Comparison of ENCODE assay signal across 1 cellular context in the genomic region with DNA sequence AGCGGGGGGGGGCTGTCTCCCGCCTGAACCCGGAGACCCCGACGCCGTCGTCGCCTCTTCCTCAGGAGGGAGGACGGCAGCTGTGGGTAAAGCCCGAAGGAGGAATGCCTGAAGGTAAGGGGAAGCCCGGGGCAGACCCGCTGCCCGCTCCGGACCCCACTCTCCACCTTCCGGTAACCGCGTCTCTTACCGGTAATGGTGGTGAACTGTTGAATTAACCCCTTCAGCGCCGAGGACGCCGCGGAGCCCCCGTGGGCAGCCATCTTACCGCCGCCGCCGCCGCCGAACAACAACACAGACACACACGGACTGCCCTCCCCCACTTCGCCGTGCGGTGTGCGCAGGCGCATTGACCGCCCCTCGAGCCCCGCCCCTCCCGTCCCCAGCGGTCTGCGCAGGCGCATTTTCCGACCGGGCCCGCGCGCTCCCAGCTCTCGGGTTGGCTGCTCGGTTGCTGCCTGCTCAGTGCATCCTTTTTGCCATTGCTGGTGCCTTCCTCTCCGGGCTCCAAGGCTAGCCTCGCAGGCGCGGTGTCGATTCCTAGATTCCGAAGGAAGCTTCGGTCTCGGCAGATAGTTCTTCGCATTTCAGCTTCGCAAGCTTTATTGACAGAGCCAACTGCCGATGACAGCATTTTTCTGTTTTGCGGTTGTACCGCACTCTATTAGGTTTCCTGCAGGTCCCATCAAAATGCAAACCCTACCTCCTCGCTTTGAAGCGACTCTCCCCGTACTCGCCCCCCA.
TF ChIP-seq lines count a peak whose summit lies in the region.

A gene with protein sequence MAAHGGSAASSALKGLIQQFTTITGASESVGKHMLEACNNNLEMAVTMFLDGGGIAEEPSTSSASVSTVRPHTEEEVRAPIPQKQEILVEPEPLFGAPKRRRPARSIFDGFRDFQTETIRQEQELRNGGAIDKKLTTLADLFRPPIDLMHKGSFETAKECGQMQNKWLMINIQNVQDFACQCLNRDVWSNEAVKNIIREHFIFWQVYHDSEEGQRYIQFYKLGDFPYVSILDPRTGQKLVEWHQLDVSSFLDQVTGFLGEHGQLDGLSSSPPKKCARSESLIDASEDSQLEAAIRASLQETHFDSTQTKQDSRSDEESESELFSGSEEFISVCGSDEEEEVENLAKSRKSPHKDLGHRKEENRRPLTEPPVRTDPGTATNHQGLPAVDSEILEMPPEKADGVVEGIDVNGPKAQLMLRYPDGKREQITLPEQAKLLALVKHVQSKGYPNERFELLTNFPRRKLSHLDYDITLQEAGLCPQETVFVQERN (minus strand): TSS at position 291 of the 743 bp plus-strand sequence. CDS start 28 bp downstream, at position 263.

TF ChIP-seq in HepG2, 621 proteins besides CTCF, POLR2A, EP300 and RAD21 (continued from another document and continues in another):
- TF ChIP-seq, protein P1, sequence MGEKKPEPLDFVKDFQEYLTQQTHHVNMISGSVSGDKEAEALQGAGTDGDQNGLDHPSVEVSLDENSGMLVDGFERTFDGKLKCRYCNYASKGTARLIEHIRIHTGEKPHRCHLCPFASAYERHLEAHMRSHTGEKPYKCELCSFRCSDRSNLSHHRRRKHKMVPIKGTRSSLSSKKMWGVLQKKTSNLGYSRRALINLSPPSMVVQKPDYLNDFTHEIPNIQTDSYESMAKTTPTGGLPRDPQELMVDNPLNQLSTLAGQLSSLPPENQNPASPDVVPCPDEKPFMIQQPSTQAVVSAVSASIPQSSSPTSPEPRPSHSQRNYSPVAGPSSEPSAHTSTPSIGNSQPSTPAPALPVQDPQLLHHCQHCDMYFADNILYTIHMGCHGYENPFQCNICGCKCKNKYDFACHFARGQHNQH (CRISPR knock-in tag; IDR thresholded peaks at IDR 0.05): peak; percentile 64; the same call in 1 of the 2 replicates
- TF ChIP-seq ZNF629 (CRISPR knock-in tag; conservative IDR thresholded peaks at IDR 0.05) (no peak), THAP11 (CRISPR knock-in tag; IDR thresholded peaks at IDR 0.05) (0 out of 2 replicates have a peak, but pooled peaks have one; percentile 46), SCMH1 (CRISPR knock-in tag; IDR thresholded peaks at IDR 0.05; ENCODE audit: borderline replicate concordance) (no peak), ZNF746 (CRISPR knock-in tag; IDR thresholded peaks at IDR 0.05) (peak; percentile 37; the same call in 1 of the 2 replicates), ZNF572 (CRISPR knock-in tag; IDR thresholded peaks at IDR 0.05) (no peak), ZNF317 (CRISPR knock-in tag; IDR thresholded peaks at IDR 0.05) (0 out of 2 replicates have a peak, but pooled peaks have one; percentile 15), LCORL (IDR thresholded peaks at IDR 0.05) (no peak), LCORL (CRISPR knock-in tag; IDR thresholded peaks at IDR 0.05) (peak; percentile 67), KLF6 (CRISPR knock-in tag; IDR thresholded peaks at IDR 0.05) (0 out of 2 replicates have a peak, but pooled peaks have one; percentile 73), ZFP36L2 (CRISPR knock-in tag; IDR thresholded peaks at IDR 0.05) (no peak), ZFYVE20 (CRISPR knock-in tag; IDR thresholded peaks at IDR 0.05; ENCODE audit: borderline replicate concordance, low read depth) (peak; percentile 61; the same call in 1 of the 2 replicates), KDM5B (CRISPR knock-in tag; IDR thresholded peaks at IDR 0.05; ENCODE audit: borderline replicate concordance) (peak; percentile 69; the same call in 1 of the 2 replicates), CCDC6 (CRISPR knock-in tag; IDR thresholded peaks at IDR 0.05) (peak; percentile 50; the same call in 1 of the 2 replicates), ERF (CRISPR knock-in tag; IDR thresholded peaks at IDR 0.05) (peak; percentile 79), ZMAT3 (CRISPR knock-in tag; conservative IDR thresholded peaks at IDR 0.05) (no peak; the same call in 1 of the 2 replicates), ZNF703 (CRISPR knock-in tag; IDR thresholded peaks at IDR 0.05; ENCODE audit: borderline replicate concordance) (0 out of 2 replicates have a peak, but pooled peaks have one; percentile 83), SPEN (CRISPR knock-in tag; IDR thresholded peaks at IDR 0.05; ENCODE audit: low read depth) (peak; percentile 18; the same call in 1 of the 2 replicates), SKI (IDR thresholded peaks at IDR 0.05; ENCODE audit: partially characterized antibody) (peak; percentile 50), ZNF737 (CRISPR knock-in tag; IDR thresholded peaks at IDR 0.05; ENCODE audit: borderline replicate concordance) (no peak), ZBTB20 (CRISPR knock-in tag; IDR thresholded peaks at IDR 0.05; ENCODE audit: borderline replicate concordance, low read depth) (peak; percentile 35; the same call in 1 of the 2 replicates), ZNF20 (CRISPR knock-in tag; IDR thresholded peaks at IDR 0.05) (no peak), SMARCC2 (IDR thresholded peaks at IDR 0.05) (no peak), KDM2A (CRISPR knock-in tag; IDR thresholded peaks at IDR 0.05; ENCODE audit: borderline replicate concordance, low read depth) (no peak; the same call in none of the 2 replicates), SMAD9 (CRISPR knock-in tag; IDR thresholded peaks at IDR 0.05) (no peak), ZNF781 (CRISPR knock-in tag; IDR thresholded peaks at IDR 0.05; ENCODE audit: borderline replicate concordance, not compliant biosample characterization) (peak; percentile 38), JARID2 (CRISPR knock-in tag; IDR thresholded peaks at IDR 0.05; ENCODE audit: insufficient replicate concordance) (no peak), FOXJ3 (CRISPR knock-in tag; IDR thresholded peaks at IDR 0.05; ENCODE audit: borderline replicate concordance) (0 out of 2 replicates have a peak, but pooled peaks have one; percentile 1), ZSCAN30 (CRISPR knock-in tag; IDR thresholded peaks at IDR 0.05) (peak; percentile 81; the same call in 1 of the 2 replicates), MED13 (CRISPR knock-in tag; IDR thresholded peaks at IDR 0.05) (no peak), ZNF569 (CRISPR knock-in tag; IDR thresholded peaks at IDR 0.05; ENCODE audit: borderline replicate concordance) (no peak; the same call in 1 of the 2 replicates)
- TF ChIP-seq, protein P2, sequence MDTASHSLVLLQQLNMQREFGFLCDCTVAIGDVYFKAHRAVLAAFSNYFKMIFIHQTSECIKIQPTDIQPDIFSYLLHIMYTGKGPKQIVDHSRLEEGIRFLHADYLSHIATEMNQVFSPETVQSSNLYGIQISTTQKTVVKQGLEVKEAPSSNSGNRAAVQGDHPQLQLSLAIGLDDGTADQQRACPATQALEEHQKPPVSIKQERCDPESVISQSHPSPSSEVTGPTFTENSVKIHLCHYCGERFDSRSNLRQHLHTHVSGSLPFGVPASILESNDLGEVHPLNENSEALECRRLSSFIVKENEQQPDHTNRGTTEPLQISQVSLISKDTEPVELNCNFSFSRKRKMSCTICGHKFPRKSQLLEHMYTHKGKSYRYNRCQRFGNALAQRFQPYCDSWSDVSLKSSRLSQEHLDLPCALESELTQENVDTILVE (CRISPR knock-in tag; IDR thresholded peaks at IDR 0.05): peak; percentile 88
- TF ChIP-seq, protein P3, sequence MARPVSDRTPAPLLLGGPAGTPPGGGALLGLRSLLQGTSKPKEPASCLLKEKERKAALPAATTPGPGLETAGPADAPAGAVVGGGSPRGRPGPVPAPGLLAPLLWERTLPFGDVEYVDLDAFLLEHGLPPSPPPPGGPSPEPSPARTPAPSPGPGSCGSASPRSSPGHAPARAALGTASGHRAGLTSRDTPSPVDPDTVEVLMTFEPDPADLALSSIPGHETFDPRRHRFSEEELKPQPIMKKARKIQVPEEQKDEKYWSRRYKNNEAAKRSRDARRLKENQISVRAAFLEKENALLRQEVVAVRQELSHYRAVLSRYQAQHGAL (CRISPR knock-in tag; IDR thresholded peaks at IDR 0.05; ENCODE audit: not compliant biosample characterization): no peak
- TF ChIP-seq, protein P4, sequence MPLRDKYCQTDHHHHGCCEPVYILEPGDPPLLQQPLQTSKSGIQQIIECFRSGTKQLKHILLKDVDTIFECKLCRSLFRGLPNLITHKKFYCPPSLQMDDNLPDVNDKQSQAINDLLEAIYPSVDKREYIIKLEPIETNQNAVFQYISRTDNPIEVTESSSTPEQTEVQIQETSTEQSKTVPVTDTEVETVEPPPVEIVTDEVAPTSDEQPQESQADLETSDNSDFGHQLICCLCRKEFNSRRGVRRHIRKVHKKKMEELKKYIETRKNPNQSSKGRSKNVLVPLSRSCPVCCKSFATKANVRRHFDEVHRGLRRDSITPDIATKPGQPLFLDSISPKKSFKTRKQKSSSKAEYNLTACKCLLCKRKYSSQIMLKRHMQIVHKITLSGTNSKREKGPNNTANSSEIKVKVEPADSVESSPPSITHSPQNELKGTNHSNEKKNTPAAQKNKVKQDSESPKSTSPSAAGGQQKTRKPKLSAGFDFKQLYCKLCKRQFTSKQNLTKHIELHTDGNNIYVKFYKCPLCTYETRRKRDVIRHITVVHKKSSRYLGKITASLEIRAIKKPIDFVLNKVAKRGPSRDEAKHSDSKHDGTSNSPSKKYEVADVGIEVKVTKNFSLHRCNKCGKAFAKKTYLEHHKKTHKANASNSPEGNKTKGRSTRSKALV (CRISPR knock-in tag; IDR thresholded peaks at IDR 0.05): peak; percentile 67; the same call in 1 of the 2 replicates
- TF ChIP-seq, protein P5, sequence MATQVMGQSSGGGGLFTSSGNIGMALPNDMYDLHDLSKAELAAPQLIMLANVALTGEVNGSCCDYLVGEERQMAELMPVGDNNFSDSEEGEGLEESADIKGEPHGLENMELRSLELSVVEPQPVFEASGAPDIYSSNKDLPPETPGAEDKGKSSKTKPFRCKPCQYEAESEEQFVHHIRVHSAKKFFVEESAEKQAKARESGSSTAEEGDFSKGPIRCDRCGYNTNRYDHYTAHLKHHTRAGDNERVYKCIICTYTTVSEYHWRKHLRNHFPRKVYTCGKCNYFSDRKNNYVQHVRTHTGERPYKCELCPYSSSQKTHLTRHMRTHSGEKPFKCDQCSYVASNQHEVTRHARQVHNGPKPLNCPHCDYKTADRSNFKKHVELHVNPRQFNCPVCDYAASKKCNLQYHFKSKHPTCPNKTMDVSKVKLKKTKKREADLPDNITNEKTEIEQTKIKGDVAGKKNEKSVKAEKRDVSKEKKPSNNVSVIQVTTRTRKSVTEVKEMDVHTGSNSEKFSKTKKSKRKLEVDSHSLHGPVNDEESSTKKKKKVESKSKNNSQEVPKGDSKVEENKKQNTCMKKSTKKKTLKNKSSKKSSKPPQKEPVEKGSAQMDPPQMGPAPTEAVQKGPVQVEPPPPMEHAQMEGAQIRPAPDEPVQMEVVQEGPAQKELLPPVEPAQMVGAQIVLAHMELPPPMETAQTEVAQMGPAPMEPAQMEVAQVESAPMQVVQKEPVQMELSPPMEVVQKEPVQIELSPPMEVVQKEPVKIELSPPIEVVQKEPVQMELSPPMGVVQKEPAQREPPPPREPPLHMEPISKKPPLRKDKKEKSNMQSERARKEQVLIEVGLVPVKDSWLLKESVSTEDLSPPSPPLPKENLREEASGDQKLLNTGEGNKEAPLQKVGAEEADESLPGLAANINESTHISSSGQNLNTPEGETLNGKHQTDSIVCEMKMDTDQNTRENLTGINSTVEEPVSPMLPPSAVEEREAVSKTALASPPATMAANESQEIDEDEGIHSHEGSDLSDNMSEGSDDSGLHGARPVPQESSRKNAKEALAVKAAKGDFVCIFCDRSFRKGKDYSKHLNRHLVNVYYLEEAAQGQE (IDR thresholded peaks at IDR 0.05; ENCODE audit: borderline replicate concordance in 1 of 2, low read depth in 1 of 2, low read length in 2 of 2): peak in 1 of 2 experiments; percentile 57; a peak in 1 of 4 replicates
- TF ChIP-seq, protein P6, sequence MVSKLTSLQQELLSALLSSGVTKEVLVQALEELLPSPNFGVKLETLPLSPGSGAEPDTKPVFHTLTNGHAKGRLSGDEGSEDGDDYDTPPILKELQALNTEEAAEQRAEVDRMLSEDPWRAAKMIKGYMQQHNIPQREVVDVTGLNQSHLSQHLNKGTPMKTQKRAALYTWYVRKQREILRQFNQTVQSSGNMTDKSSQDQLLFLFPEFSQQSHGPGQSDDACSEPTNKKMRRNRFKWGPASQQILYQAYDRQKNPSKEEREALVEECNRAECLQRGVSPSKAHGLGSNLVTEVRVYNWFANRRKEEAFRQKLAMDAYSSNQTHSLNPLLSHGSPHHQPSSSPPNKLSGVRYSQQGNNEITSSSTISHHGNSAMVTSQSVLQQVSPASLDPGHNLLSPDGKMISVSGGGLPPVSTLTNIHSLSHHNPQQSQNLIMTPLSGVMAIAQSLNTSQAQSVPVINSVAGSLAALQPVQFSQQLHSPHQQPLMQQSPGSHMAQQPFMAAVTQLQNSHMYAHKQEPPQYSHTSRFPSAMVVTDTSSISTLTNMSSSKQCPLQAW (CRISPR knock-in tag; IDR thresholded peaks at IDR 0.05): 0 out of 2 replicates have a peak, but pooled peaks have one; percentile 20
- TF ChIP-seq, protein P7, sequence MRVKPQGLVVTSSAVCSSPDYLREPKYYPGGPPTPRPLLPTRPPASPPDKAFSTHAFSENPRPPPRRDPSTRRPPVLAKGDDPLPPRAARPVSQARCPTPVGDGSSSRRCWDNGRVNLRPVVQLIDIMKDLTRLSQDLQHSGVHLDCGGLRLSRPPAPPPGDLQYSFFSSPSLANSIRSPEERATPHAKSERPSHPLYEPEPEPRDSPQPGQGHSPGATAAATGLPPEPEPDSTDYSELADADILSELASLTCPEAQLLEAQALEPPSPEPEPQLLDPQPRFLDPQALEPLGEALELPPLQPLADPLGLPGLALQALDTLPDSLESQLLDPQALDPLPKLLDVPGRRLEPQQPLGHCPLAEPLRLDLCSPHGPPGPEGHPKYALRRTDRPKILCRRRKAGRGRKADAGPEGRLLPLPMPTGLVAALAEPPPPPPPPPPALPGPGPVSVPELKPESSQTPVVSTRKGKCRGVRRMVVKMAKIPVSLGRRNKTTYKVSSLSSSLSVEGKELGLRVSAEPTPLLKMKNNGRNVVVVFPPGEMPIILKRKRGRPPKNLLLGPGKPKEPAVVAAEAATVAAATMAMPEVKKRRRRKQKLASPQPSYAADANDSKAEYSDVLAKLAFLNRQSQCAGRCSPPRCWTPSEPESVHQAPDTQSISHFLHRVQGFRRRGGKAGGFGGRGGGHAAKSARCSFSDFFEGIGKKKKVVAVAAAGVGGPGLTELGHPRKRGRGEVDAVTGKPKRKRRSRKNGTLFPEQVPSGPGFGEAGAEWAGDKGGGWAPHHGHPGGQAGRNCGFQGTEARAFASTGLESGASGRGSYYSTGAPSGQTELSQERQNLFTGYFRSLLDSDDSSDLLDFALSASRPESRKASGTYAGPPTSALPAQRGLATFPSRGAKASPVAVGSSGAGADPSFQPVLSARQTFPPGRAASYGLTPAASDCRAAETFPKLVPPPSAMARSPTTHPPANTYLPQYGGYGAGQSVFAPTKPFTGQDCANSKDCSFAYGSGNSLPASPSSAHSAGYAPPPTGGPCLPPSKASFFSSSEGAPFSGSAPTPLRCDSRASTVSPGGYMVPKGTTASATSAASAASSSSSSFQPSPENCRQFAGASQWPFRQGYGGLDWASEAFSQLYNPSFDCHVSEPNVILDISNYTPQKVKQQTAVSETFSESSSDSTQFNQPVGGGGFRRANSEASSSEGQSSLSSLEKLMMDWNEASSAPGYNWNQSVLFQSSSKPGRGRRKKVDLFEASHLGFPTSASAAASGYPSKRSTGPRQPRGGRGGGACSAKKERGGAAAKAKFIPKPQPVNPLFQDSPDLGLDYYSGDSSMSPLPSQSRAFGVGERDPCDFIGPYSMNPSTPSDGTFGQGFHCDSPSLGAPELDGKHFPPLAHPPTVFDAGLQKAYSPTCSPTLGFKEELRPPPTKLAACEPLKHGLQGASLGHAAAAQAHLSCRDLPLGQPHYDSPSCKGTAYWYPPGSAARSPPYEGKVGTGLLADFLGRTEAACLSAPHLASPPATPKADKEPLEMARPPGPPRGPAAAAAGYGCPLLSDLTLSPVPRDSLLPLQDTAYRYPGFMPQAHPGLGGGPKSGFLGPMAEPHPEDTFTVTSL (CRISPR knock-in tag; IDR thresholded peaks at IDR 0.05; ENCODE audit: borderline replicate concordance): no peak
